Comparison of ENCODE assay signal across 8 cellular contexts in the genomic region with DNA sequence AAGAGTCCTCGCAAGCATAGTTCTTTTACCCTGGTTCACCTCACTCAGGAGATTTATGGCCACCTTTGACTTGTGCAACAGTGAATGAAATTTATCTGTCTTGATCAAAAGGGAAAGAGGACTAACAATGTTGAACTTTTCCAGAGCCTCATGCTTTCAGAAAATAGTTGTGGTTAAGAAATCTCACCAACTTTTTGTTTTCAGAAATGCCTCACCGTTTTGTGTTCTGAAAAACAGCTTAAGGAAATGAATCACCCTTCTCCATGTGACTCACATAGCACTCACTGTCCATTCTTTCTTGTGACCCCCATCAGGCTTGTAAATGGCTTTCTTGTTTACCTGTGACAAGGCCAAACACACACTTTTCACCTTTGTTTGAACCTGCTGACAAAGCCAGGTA.
DNase-seq lines count a peak whose midpoint lies in the region; ATAC-seq and TF ChIP-seq lines count a peak whose summit lies in the region.

No MANE protein-coding gene starts in this region.

- H3K4me1 ChIP-seq in skeletal muscle satellite cell (ENCODE audit: control insufficient read depth, insufficient read depth, low read length), result peaks cover 35% of the 10 kb centered on the region

- TF ChIP-seq CTCF in AG09309 (IDR thresholded peaks at IDR 0.05; ENCODE audit: control insufficient read depth, insufficient read depth, low read depth, low read length, missing control alignments) (no peak), choroid plexus epithelial cell (conservative IDR thresholded peaks at IDR 0.05; ENCODE audit: low read depth, low read length) (no peak)
- no peak for TF ChIP-seq CTCF in CD4-positive, alpha-beta T cell (IDR thresholded peaks at IDR 0.05)

- no peaks in the 10 kb centered on the region for H3K36me3 ChIP-seq in skeletal muscle satellite cell (ENCODE audit: insufficient read depth, low read length)

- ATAC-seq in GM21360 (IDR thresholded peaks at IDR 0.05; ENCODE audit: unreplicated experiment), result peak; percentile 72
- ATAC-seq in CD4-positive, alpha-beta T cell (ENCODE audit: poor library complexity), result no peak

- no peaks in the 10 kb centered on the region for H3K36me3 Mint-ChIP-seq in CD4-positive, alpha-beta T cell (ENCODE audit: low read depth)

- no peak overlapping the region for H3K4me3 ChIP-seq in AG09309 (ENCODE audit: control insufficient read depth, low read depth, low read length)
- no peak overlapping the region for H3K4me3 ChIP-seq in choroid plexus epithelial cell (ENCODE audit: low read depth, low read length)
- H3K4me3 ChIP-seq in skeletal muscle satellite cell (ENCODE audit: low read length), result no peak overlapping the region

- H3K9me3 ChIP-seq in skeletal muscle satellite cell (replicated peaks; ENCODE audit: low read length), result no peaks in the 10 kb centered on the region
- no peaks in the 10 kb centered on the region for H3K9me3 ChIP-seq in CD4-positive, alpha-beta T cell (ENCODE audit: control insufficient read depth, low read length)

- H3K9me3 Mint-ChIP-seq in CD4-positive, alpha-beta T cell, result no peaks in the 10 kb centered on the region

- H3K4me1 Mint-ChIP-seq in CD4-positive, alpha-beta T cell (ENCODE audit: low read depth), result no peaks in the 10 kb centered on the region

- no peaks in the 10 kb centered on the region for H3K27me3 ChIP-seq in skeletal muscle satellite cell (ENCODE audit: control insufficient read depth, insufficient read depth, low read length)
- no peaks in the 10 kb centered on the region for H3K27me3 ChIP-seq in CD4-positive, alpha-beta T cell (ENCODE audit: control insufficient read depth, insufficient read depth, low read length)

- no peak overlapping the region for H3K4me3 Mint-ChIP-seq in CD4-positive, alpha-beta T cell

- POLR2A ChIA-PET in CD4-positive, alpha-beta T cell (lab: Charles Lee), result no interaction called here

- peak; percentile 84 for DNase-seq in AG09309 (ENCODE audit: low read depth)
- peak; percentile 80 for DNase-seq in HS-5 (ENCODE audit: low read depth)
- DNase-seq in choroid plexus epithelial cell (ENCODE audit: low read depth), result peak; percentile 97
- no peak for DNase-seq in CD4-positive, alpha-beta T cell
- DNase-seq in NK-92 (lab: John Stamatoyannopoulos, UW; ENCODE audit: unreplicated experiment), result no peak
- DNase-seq in NCI-H1092 (lab: John Stamatoyannopoulos, UW), result no peak

- peak overlapping the region; percentile 13 for H3K9ac ChIP-seq in skeletal muscle satellite cell (ENCODE audit: low read depth, low read length)

- H3K27ac Mint-ChIP-seq in CD4-positive, alpha-beta T cell, result no peak overlapping the region

- intact Hi-C loops in CD4-positive, alpha-beta T cell (cut with DNase I, micrococcal nuclease), result loop anchor here in 1 of 2 experiments (5.0 kb wide), 4 partner anchors 112 to 557 kb away; partner anchors contain the start of gene CPED1

- H3K4me2 ChIP-seq in skeletal muscle satellite cell (ENCODE audit: low read length), result peak overlapping the region; percentile 14

- no peak overlapping the region for H3K27ac ChIP-seq in CD4-positive, alpha-beta T cell (ENCODE audit: low read depth, low read length)

- CTCF ChIA-PET in CD4-positive, alpha-beta T cell (lab: Charles Lee), result interaction anchor here (0.7 to 3.0 kb wide), 3 partner anchors 25 to 579 kb away, joined by 3 to 15 read pairs (median 3); no protein-coding TSS in a partner anchor

- H3K27me3 Mint-ChIP-seq in CD4-positive, alpha-beta T cell, result no peaks in the 10 kb centered on the region

Comparison
In these comparisons a context has a peak if more than half of its experiments do, and no peak if none do; other contexts are left out.
1. DNase-seq: peak in AG09309 (single experiment), HS-5 (single experiment) and choroid plexus epithelial cell (single experiment); none in CD4-positive, alpha-beta T cell (0 of 10), NK-92 (single experiment) and NCI-H1092 (single experiment).